In the genomic region with DNA sequence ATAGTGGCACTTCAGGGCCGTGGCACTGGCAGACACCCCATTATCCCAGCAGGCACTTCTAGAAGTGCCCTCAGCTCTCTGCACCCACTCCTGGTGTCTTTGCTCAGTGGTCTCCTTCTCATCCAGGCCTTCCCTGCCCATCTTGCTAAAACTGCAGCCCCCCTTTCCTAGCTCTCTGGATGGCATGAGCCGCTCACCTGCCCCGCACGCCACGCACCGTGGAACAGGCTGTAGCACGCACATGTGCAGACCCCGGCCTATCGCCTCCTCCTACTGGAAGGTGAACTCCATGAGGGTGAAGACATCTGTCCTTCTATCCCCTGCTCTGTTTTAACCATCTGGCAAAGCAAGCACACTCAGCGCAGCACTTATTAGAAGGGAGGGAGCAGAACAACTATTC, we compare ENCODE assay signal across 33 cellular contexts. TPM values are rescaled to one million over a fixed set of nuclear protein-coding genes. Genes with fewer than 3 reads are reported as not detected.
"Had no signal": no experiment of that assay in that cellular context is flagged by ENCODE, and none has a peak within 500 bp of the region (broad histone marks: within the 10 kb centered on the region; RNA-seq: fewer than 3 reads in every experiment).

No MANE protein-coding gene starts in this region.

- H3K9me3 ChIP-seq: heart right ventricle had no signal

- H3K4me3 Mint-ChIP-seq: activated B cell treated with CpG ODN at 0.5 μM for 24 hours; activated CD8-positive, alpha-beta T cell treated with anti-CD3 and anti-CD28 coated beads for 36 hours; activated naive CD8-positive, alpha-beta T cell; activated T-helper 1 cell treated with anti-CD3 and anti-CD28 coated beads, Interleukin-12 subunit alpha, Interleukin-12 subunit beta, Interleukin-2, Interleukin-4 antibody, amounts not matched to agents 30 ng/mL and 10 ng/mL and 1 ng/mL, durations not matched to agents 14 hours and 24 hours and 36 hours; central memory CD8-positive, alpha-beta T cell; dendritic cell treated with granulocyte-macrophage colony-stimulating factor and Interleukin-4, amounts not matched to agents 40 ng/mL and 50 ng/mL, for 4 days; endodermal cell; T-cell; T-helper 1 cell treated with Interleukin-12 subunit alpha and Interleukin-12 subunit beta and Interleukin-4 antibody, amounts not matched to agents 30 μg/mL and 1 μg/mL, for 36 hours had no signal

- ATAC-seq: activated CD4-positive, CD25-positive, alpha-beta regulatory T cell treated with anti-CD3 and anti-CD28 coated beads, Interleukin-2, amount 50 U/mL, for 24 hours; activated CD8-positive, alpha-beta T cell treated with anti-CD3 and anti-CD28 coated beads for 36 hours; esophagus mucosa; heart right ventricle; T-cell had no signal

- H3K4me1 ChIP-seq: heart right ventricle had no signal

- H3K9me3 Mint-ChIP-seq: activated B cell treated with CpG ODN at 0.5 μM for 24 hours; activated CD8-positive, alpha-beta T cell treated with anti-CD3 and anti-CD28 coated beads for 36 hours; activated T-helper 1 cell treated with anti-CD3 and anti-CD28 coated beads, Interleukin-12 subunit alpha, Interleukin-12 subunit beta, Interleukin-2, Interleukin-4 antibody, amounts not matched to agents 30 ng/mL and 10 ng/mL and 1 ng/mL, durations not matched to agents 14 hours and 24 hours and 36 hours; activated T-helper 2 cell treated with anti-CD3 and anti-CD28 coated beads, Interferon-gamma antibody, Interleukin-2, Interleukin-4, amounts not matched to agents 10 μg/mL and 5 μg/mL and 100 μg/mL, durations not matched to agents 14 hours and 24 hours and 36 hours; central memory CD8-positive, alpha-beta T cell; dendritic cell treated with granulocyte-macrophage colony-stimulating factor and Interleukin-4, amounts not matched to agents 40 ng/mL and 50 ng/mL, for 4 days; endodermal cell; T-cell; T-helper 1 cell treated with Interleukin-12 subunit alpha and Interleukin-12 subunit beta and Interleukin-4 antibody, amounts not matched to agents 30 μg/mL and 1 μg/mL, for 36 hours had no signal

- H3K27ac ChIP-seq: brain microvascular endothelial cell, coronary artery, dorsolateral prefrontal cortex, heart right ventricle, WERI-Rb-1 had no signal

- H3K36me3 Mint-ChIP-seq: activated naive CD8-positive, alpha-beta T cell; T-cell had no signal

- DNase-seq: activated B cell treated with CpG ODN at 0.5 μM for 24 hours; activated CD4-positive, alpha-beta T cell treated with anti-CD3 and anti-CD28 coated beads for 48 hours; activated CD4-positive, alpha-beta T cell treated with anti-CD3 and anti-CD28 coated beads, Interleukin-2, amount 50 U/mL, for 1 hour; activated CD4-positive, alpha-beta T cell treated with anti-CD3 and anti-CD28 coated beads, Interleukin-2, amount 50 U/mL, for 48 hours; activated CD8-positive, alpha-beta memory T cell treated with anti-CD3 and anti-CD28 coated beads for 24 hours; activated CD8-positive, alpha-beta T cell treated with anti-CD3 and anti-CD28 coated beads for 36 hours; activated effector memory CD4-positive, alpha-beta T cell treated with anti-CD3 and anti-CD28 coated beads, Interleukin-2, amount 50 U/mL, for 16 hours; activated naive CD4-positive, alpha-beta T cell treated with anti-CD3 and anti-CD28 coated beads, Interleukin-2, amount 50 U/mL, for 16 hours; activated T-cell treated with anti-CD3 and anti-CD28 coated beads, Interleukin-2, amount 50 U/mL, for 1 hour; activated T-cell treated with anti-CD3 and anti-CD28 coated beads, Interleukin-2, amount 50 U/mL, for 48 hours; amniotic stem cell; anterior cingulate cortex; brain microvascular endothelial cell; dorsolateral prefrontal cortex; effector memory CD4-positive, alpha-beta T cell; endodermal cell; foreskin fibroblast; heart right ventricle; T-cell; T1000; WERI-Rb-1 had no signal

- H3K4me3 ChIP-seq: coronary artery, dorsolateral prefrontal cortex, heart right ventricle had no signal

- H3K27me3 ChIP-seq: brain microvascular endothelial cell had no signal

- H3K4me1 Mint-ChIP-seq: activated B cell treated with CpG ODN at 0.5 μM for 24 hours; central memory CD8-positive, alpha-beta T cell; endodermal cell; T-cell had no signal

- H3K27ac Mint-ChIP-seq: activated B cell treated with CpG ODN at 0.5 μM for 24 hours; activated CD8-positive, alpha-beta T cell treated with anti-CD3 and anti-CD28 coated beads for 36 hours; activated naive CD8-positive, alpha-beta T cell; activated T-helper 1 cell treated with anti-CD3 and anti-CD28 coated beads, Interleukin-12 subunit alpha, Interleukin-12 subunit beta, Interleukin-2, Interleukin-4 antibody, amounts not matched to agents 30 ng/mL and 10 ng/mL and 1 ng/mL, durations not matched to agents 14 hours and 24 hours and 36 hours; activated T-helper 2 cell treated with anti-CD3 and anti-CD28 coated beads, Interferon-gamma antibody, Interleukin-2, Interleukin-4, amounts not matched to agents 10 μg/mL and 5 μg/mL and 100 μg/mL, durations not matched to agents 14 hours and 24 hours and 36 hours; dendritic cell treated with granulocyte-macrophage colony-stimulating factor and Interleukin-4, amounts not matched to agents 40 ng/mL and 50 ng/mL, for 4 days; endodermal cell; T-cell; T-helper 1 cell treated with Interleukin-12 subunit alpha and Interleukin-12 subunit beta and Interleukin-4 antibody, amounts not matched to agents 30 μg/mL and 1 μg/mL, for 36 hours had no signal

- H3K36me3 ChIP-seq: brain microvascular endothelial cell, heart right ventricle, WERI-Rb-1 had no signal

RNA-seq across cellular contexts. Expression of gene FZD10, which starts 8.0 kb away (rescaled TPM):
- total RNA-seq: activated B cell treated with CpG ODN at 0.5 μM for 24 hours; activated CD8-positive, alpha-beta T cell treated with anti-CD3 and anti-CD28 coated beads for 36 hours; activated T-helper 1 cell treated with anti-CD3 and anti-CD28 coated beads, Interleukin-12 subunit alpha, Interleukin-12 subunit beta, Interleukin-2, Interleukin-4 antibody, amounts not matched to agents 30 ng/mL and 10 ng/mL and 1 ng/mL, durations not matched to agents 14 hours and 24 hours and 36 hours; activated T-helper 2 cell treated with anti-CD3 and anti-CD28 coated beads, Interferon-gamma antibody, Interleukin-2, Interleukin-4, amounts not matched to agents 10 μg/mL and 5 μg/mL and 100 μg/mL, durations not matched to agents 14 hours and 24 hours and 36 hours; astrocyte; cardiac septum; T-cell; T-helper 2 cell treated with Interferon-gamma antibody and Interleukin-4, amounts not matched to agents 100 ng/mL and 5 ng/mL, for 36 hours had no signal
